In the genomic region with DNA sequence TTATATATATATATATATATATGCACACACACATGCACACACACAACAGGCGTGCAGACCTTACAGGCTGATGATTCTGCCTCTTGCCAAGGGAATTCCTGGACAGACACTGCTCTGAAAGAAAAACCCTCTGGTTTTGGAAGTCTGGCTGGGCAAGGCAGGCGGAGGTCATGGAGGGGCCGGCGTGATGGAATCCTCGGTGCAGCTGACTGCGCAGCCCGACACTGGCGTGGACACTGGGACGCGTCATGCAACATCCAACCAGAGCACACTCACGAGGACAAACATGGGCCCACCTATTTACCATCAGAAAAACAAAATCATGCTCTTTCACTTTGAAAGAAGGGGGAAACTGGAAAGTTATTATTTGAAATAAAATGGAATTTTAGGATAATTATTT, we compare ENCODE assay signal across 18 cellular contexts.
"Had no signal": no experiment of that assay in that cellular context is flagged by ENCODE, and none has a peak within 500 bp of the region (broad histone marks: within the 10 kb centered on the region; RNA-seq: fewer than 3 reads in every experiment).

No MANE protein-coding gene starts in this region.

- H3K9me3 ChIP-seq: lower lobe of right lung, psoas muscle, tibial artery had no signal

- H3K36me3 ChIP-seq: lower lobe of right lung, neural progenitor cell, tibial artery had no signal

- ATAC-seq: lower lobe of right lung; natural killer cell; psoas muscle; stimulated activated naive CD8-positive, alpha-beta T cell treated with anti-CD3 and anti-CD28 coated beads, Interleukin-15, amount 100 ng/mL, for 72 hours had no signal

- H3K27ac ChIP-seq: lower lobe of right lung, neural progenitor cell, psoas muscle, tibial artery had no signal

- H3K4me1 ChIP-seq: psoas muscle had no signal

- H3K4me3 ChIP-seq: lower lobe of right lung, neural progenitor cell, psoas muscle, smooth muscle cell, tibial artery had no signal

- H3K27me3 ChIP-seq: neural progenitor cell had no signal

- DNase-seq: dorsolateral prefrontal cortex; effector CD4-positive, alpha-beta T cell; hypothalamus; left ventricle myocardium superior; lower lobe of right lung; natural killer cell; nucleus accumbens; posterior cingulate gyrus; psoas muscle; stimulated activated CD4-positive, alpha-beta T cell treated with anti-CD3 and anti-CD28 coated beads, Interleukin-12 subunit alpha, Interleukin-12 subunit beta, amount 100 ng/mL, for 4 hours; stimulated activated CD4-positive, alpha-beta T cell treated with anti-CD3 and anti-CD28 coated beads, Interleukin-1b, Interleukin-23, amount 100 ng/mL, for 48 hours; stimulated activated CD4-positive, alpha-beta T cell treated with anti-CD3 and anti-CD28 coated beads, Interleukin-4, amount 100 ng/mL, for 1 hour; stimulated activated CD8-positive, alpha-beta memory T cell treated with anti-CD3 and anti-CD28 coated beads, Interleukin-4, amount 100 ng/mL, for 48 hours; stimulated activated naive CD4-positive, alpha-beta T cell; stimulated activated naive CD8-positive, alpha-beta T cell treated with anti-CD3 and anti-CD28 coated beads, Interleukin-15, amount 100 ng/mL, for 72 hours; tibial artery had no signal
